ENCODE assay signal across 18 cellular contexts in genomic region chr5:36447776-36448175, GRCh38.
DNase-seq lines count a peak whose midpoint lies in the region; ATAC-seq, FAIRE-seq and TF ChIP-seq lines count a peak whose summit lies in the region.
"Had no signal": no experiment of that assay in that cellular context is flagged by ENCODE, and none has a peak within 500 bp of the region (broad histone marks: within the 10 kb centered on the region; RNA-seq: fewer than 3 reads in every experiment).

No MANE protein-coding gene starts in this region.

- dilution Hi-C loops in mammary epithelial cell (cut with HindIII; ENCODE audit: low sequenced_read_pairs) (no loop called here), keratinocyte (cut with MboI; ENCODE audit: extremely low pct_ligation_motif_present, low sequenced_read_pairs) (no loop called here)

- H3K27ac ChIP-seq in mammary epithelial cell (ENCODE audit: insufficient read depth, low read depth, low read length) (no peak overlapping the region), breast epithelium (no peak overlapping the region), keratinocyte (ENCODE audit: control insufficient read depth, insufficient read depth, low read length) (no peak overlapping the region), foreskin keratinocyte (no peak overlapping the region)
- H3K27ac ChIP-seq: 22Rv1 had no signal

- H3K4me1 ChIP-seq in mammary epithelial cell (ENCODE audit: insufficient read depth, low read length) (peaks cover 57% of the 10 kb centered on the region), breast epithelium (no peaks in the 10 kb centered on the region), keratinocyte (ENCODE audit: control insufficient read depth, extremely low read depth, insufficient read depth, low read length) (peaks cover 68% of the 10 kb centered on the region), foreskin keratinocyte (peaks cover 62% of the 10 kb centered on the region)

- H3K9me1 ChIP-seq in keratinocyte (ENCODE audit: control insufficient read depth, extremely low read depth, insufficient read depth, low read length), result no peaks in the 10 kb centered on the region

- H3K9ac ChIP-seq in mammary epithelial cell (ENCODE audit: insufficient read depth, low read length) (no peak overlapping the region), keratinocyte (ENCODE audit: control insufficient read depth, extremely low read depth, insufficient read depth, low read length) (no peak overlapping the region)

- H2AFZ ChIP-seq in mammary epithelial cell (ENCODE audit: low read depth, low read length) (no peak overlapping the region), keratinocyte (ENCODE audit: control insufficient read depth, low read length) (no peak overlapping the region)

- FAIRE-seq in bronchial epithelial cell (lab: Jason Lieb, UNC), result no peak
- peak; percentile 17 for FAIRE-seq in keratinocyte (lab: Jason Lieb, UNC)
- FAIRE-seq: D721Med, GM19239, H1 had no signal

- peak; percentile 40 for DNase-seq in mammary epithelial cell
- DNase-seq in breast epithelium (ENCODE audit: low spot score in 2 of 2), result no peak
- peak; percentile 79 for DNase-seq in bronchial epithelial cell (ENCODE audit: low read depth)
- DNase-seq in keratinocyte (ENCODE audit: low read depth, low spot score), result no peak
- no peak for DNase-seq in DMS53 treated with DMSO at 0.1 percent for 48 hours (lab: John Stamatoyannopoulos, UW; ENCODE audit: unreplicated experiment)
- DNase-seq in foreskin keratinocyte, result no peak
- DNase-seq in HT-29 (ENCODE audit: low spot score), result no peak
- DNase-seq: CD8-positive, alpha-beta T cell; COR-L47; DMS153; DND-41; GF-D8 had no signal

- H3K4me2 ChIP-seq in mammary epithelial cell (ENCODE audit: insufficient read depth, low read depth, low read length) (no peak overlapping the region), keratinocyte (ENCODE audit: control insufficient read depth, extremely low read depth, insufficient read depth, low read depth, low read length) (no peak overlapping the region)

- H4K20me1 ChIP-seq in mammary epithelial cell (ENCODE audit: insufficient read depth, low read length) (no peaks in the 10 kb centered on the region), keratinocyte (ENCODE audit: control insufficient read depth, extremely low read depth, insufficient read depth, low read length) (no peaks in the 10 kb centered on the region)

- H3K27me3 ChIP-seq in mammary epithelial cell (ENCODE audit: insufficient read depth, low read length) (no peaks in the 10 kb centered on the region), breast epithelium (no peaks in the 10 kb centered on the region), bronchial epithelial cell (ENCODE audit: control insufficient read depth, insufficient read depth, low read length) (no peaks in the 10 kb centered on the region), keratinocyte (ENCODE audit: control insufficient read depth, extremely low read depth, insufficient read depth, low read length) (no peaks in the 10 kb centered on the region), foreskin keratinocyte (no peaks in the 10 kb centered on the region)

- intact Hi-C loops in mammary epithelial cell (cut with micrococcal nuclease) (loop anchor here (10.0 kb wide), 1 partner anchor 427 kb away; the partner anchor contains the start of gene NIPBL), breast epithelium (cut with DNase I; ENCODE audit: low total_unique reads) (no loop called here)

- TF ChIP-seq POLR2A in breast epithelium (IDR thresholded peaks at IDR 0.05), result no peak

- H3K36me3 ChIP-seq in mammary epithelial cell (ENCODE audit: insufficient read depth, low read length) (no peaks in the 10 kb centered on the region), breast epithelium (no peaks in the 10 kb centered on the region), bronchial epithelial cell (ENCODE audit: control insufficient read depth, insufficient read depth, low read length) (no peaks in the 10 kb centered on the region), keratinocyte (ENCODE audit: control insufficient read depth in 2 of 2, extremely low read depth in 1 of 2, insufficient read depth in 2 of 2, low read length in 2 of 2) (no peaks in the 10 kb centered on the region)
- H3K36me3 ChIP-seq: HAP-1 had no signal

- WGBS in mammary epithelial cell (ENCODE audit: low coverage, missing lambda C conversion rate), result 86% methylated on average over 2 of the region's 2 CpGs

- H3K4me3 ChIP-seq in mammary epithelial cell (replicated peaks in 1 of 3; ENCODE audit: insufficient read depth in 1 of 3, low read depth in 2 of 3, low read length in 3 of 3) (no peak overlapping the region), breast epithelium (no peak overlapping the region), bronchial epithelial cell (ENCODE audit: low read depth, low read length) (no peak overlapping the region), keratinocyte (ENCODE audit: control insufficient read depth in 2 of 3, extremely low read depth in 1 of 3, insufficient read depth in 2 of 3, low read depth in 1 of 3, low read length in 3 of 3) (no peak overlapping the region)
- H3K4me3 ChIP-seq: HAP-1 had no signal

- in situ Hi-C loops in mammary epithelial cell (cut with MboI; ENCODE audit: low sequenced_read_pairs in 2 of 2), result no loop called here

- H3K79me2 ChIP-seq in mammary epithelial cell (ENCODE audit: insufficient read depth, low read length) (no peaks in the 10 kb centered on the region), keratinocyte (ENCODE audit: control insufficient read depth, insufficient read depth, low read length) (no peaks in the 10 kb centered on the region)

- no peak for TF ChIP-seq CTCF in mammary epithelial cell (conservative IDR thresholded peaks at IDR 0.05 in 1 of 2, IDR thresholded peaks at IDR 0.05 in 1 of 2; ENCODE audit: extremely low read depth in 1 of 2, insufficient read depth in 1 of 2, low read depth in 1 of 2, low read length in 2 of 2)
- TF ChIP-seq CTCF in breast epithelium (IDR thresholded peaks at IDR 0.05), result no peak
- TF ChIP-seq CTCF in bronchial epithelial cell (IDR thresholded peaks at IDR 0.05; ENCODE audit: insufficient read depth, low read length, severe bottlenecking), result no peak
- no peak for TF ChIP-seq CTCF in keratinocyte (optimal IDR thresholded peaks at IDR 0.05 in 1 of 3, IDR thresholded peaks at IDR 0.05 in 1 of 3, conservative IDR thresholded peaks at IDR 0.05 in 1 of 3; ENCODE audit: extremely low read depth in 1 of 3, insufficient read depth in 2 of 3, low read length in 3 of 3)
- no peak for TF ChIP-seq CTCF in foreskin keratinocyte (conservative IDR thresholded peaks at IDR 0.05)

- CTCF ChIA-PET in mammary epithelial cell (lab: Charles Lee; ENCODE audit: low non-redundant PET), result no interaction called here

- H3K9me3 ChIP-seq in mammary epithelial cell (replicated peaks; ENCODE audit: insufficient read depth, low read length) (no peaks in the 10 kb centered on the region), breast epithelium (no peaks in the 10 kb centered on the region), keratinocyte (ENCODE audit: control insufficient read depth, low read depth, low read length) (no peaks in the 10 kb centered on the region)
- H3K9me3 ChIP-seq: HAP-1 had no signal

- ATAC-seq in foreskin keratinocyte, result no peak
- ATAC-seq in HG03469 (IDR thresholded peaks at IDR 0.05; ENCODE audit: unreplicated experiment), result no peak
- ATAC-seq: CD8-positive, alpha-beta T cell had no signal

- no TSS peak for BruUV-seq in mammary epithelial cell (replicated peaks; lab: Mats Ljungman, UMichigan)

Comparison
In these comparisons a context has a peak if more than half of its experiments do, and no peak if none do; other contexts are left out.
1. DNase-seq: peak in mammary epithelial cell (single experiment) and bronchial epithelial cell (single experiment); none in breast epithelium (0 of 2), keratinocyte (single experiment), DMS53 treated with DMSO at 0.1 percent for 48 hours (single experiment), foreskin keratinocyte (0 of 2) and HT-29 (single experiment).